9 cellular contexts compared by ENCODE assay signal in genomic region chr11:831132-831864, GRCh38. TPM values are rescaled to one million over a fixed set of nuclear protein-coding genes. Genes with fewer than 3 reads are reported as not detected.
DNase-seq lines count a peak whose midpoint lies in the region; ATAC-seq and TF ChIP-seq lines count a peak whose summit lies in the region.
"Had no signal": no experiment of that assay in that cellular context is flagged by ENCODE, and none has a peak within 500 bp of the region (broad histone marks: within the 10 kb centered on the region; RNA-seq: fewer than 3 reads in every experiment).

No MANE protein-coding gene starts in this region.

- no peaks in the 10 kb centered on the region for H3K27me3 Mint-ChIP-seq in Caco-2 (ENCODE audit: insufficient read depth, unreplicated experiment)
- H3K27me3 Mint-ChIP-seq in neural crest cell (ENCODE audit: low read depth) = peaks cover 58% of the 10 kb centered on the region

- in situ Hi-C loops in astrocyte of the spinal cord (cut with HindIII; ENCODE audit: low sequenced_read_pairs) = no loop called here

- peak overlapping the region; percentile 79 for H3K4me3 Mint-ChIP-seq in Caco-2 (ENCODE audit: unreplicated experiment)
- peak overlapping the region; percentile 69 for H3K4me3 Mint-ChIP-seq in neural crest cell

- no TSS peak for BruUV-seq in Caco-2 (replicated peaks; lab: Mats Ljungman, UMichigan)

- no peak for ATAC-seq in HG03520 (IDR thresholded peaks at IDR 0.05; ENCODE audit: unreplicated experiment)

- TF ChIP-seq CTCF in Caco-2 (IDR thresholded peaks at IDR 0.05; ENCODE audit: insufficient read depth in 1 of 2, low read depth in 1 of 2, low read length in 1 of 2, severe bottlenecking in 1 of 2, unreplicated experiment in 1 of 2) (no peak), astrocyte of the spinal cord (IDR thresholded peaks at IDR 0.05; ENCODE audit: low read depth, low read length) (no peak), neural crest cell (conservative IDR thresholded peaks at IDR 0.05) (no peak)

- CTCF ChIA-PET in Caco-2 (lab: Charles Lee) = interaction anchor here (2.4 kb wide), 1 partner anchor 12 kb away, joined by 10 read pairs; the partner anchor contains the start of gene PNPLA2

- H3K9me3 Mint-ChIP-seq in Caco-2 (ENCODE audit: unreplicated experiment) (no peaks in the 10 kb centered on the region), neural crest cell (no peaks in the 10 kb centered on the region)

- no peak overlapping the region for H3K27ac ChIP-seq in effector memory CD4-positive, alpha-beta T cell (ENCODE audit: insufficient read depth, low read length, poor library complexity, severe bottlenecking)

- H3K36me3 Mint-ChIP-seq in Caco-2 (ENCODE audit: insufficient read depth, unreplicated experiment) = peaks cover 37% of the 10 kb centered on the region
- no peaks in the 10 kb centered on the region for H3K36me3 Mint-ChIP-seq in neural crest cell (ENCODE audit: low read depth)

- no peaks in the 10 kb centered on the region for H3K27me3 ChIP-seq in Caco-2 (replicated peaks; ENCODE audit: control insufficient read depth, insufficient read depth, low read length)
- peaks cover 51% of the 10 kb centered on the region for H3K27me3 ChIP-seq in effector memory CD4-positive, alpha-beta T cell (replicated peaks; ENCODE audit: control insufficient read depth, insufficient read depth, low read length, poor library complexity, severe bottlenecking)

- peaks cover 19% of the 10 kb centered on the region for H3K4me1 Mint-ChIP-seq in Caco-2 (ENCODE audit: low read depth, unreplicated experiment)
- peaks cover 28% of the 10 kb centered on the region for H3K4me1 Mint-ChIP-seq in neural crest cell

- POLR2A ChIA-PET in Caco-2 (lab: Charles Lee) = interaction anchor here (0.6 to 4.9 kb wide), 3 partner anchors 12 to 32 kb away, joined by 3 to 33 read pairs (median 8); partner anchors contain the start of genes PNPLA2 and RPLP2

- peaks cover 40% of the 10 kb centered on the region for H3K4me1 ChIP-seq in Caco-2
- peaks cover 43% of the 10 kb centered on the region for H3K4me1 ChIP-seq in effector memory CD4-positive, alpha-beta T cell (ENCODE audit: control insufficient read depth, insufficient read depth, low read length, poor library complexity, severe bottlenecking)

- no peaks in the 10 kb centered on the region for H3K9me3 ChIP-seq in Caco-2
- no peaks in the 10 kb centered on the region for H3K9me3 ChIP-seq in effector memory CD4-positive, alpha-beta T cell (ENCODE audit: control insufficient read depth, low read length)

- intact Hi-C loops in Caco-2 (cut with micrococcal nuclease; ENCODE audit: unreplicated experiment) = no loop called here

- no peaks in the 10 kb centered on the region for H3K36me3 ChIP-seq in Caco-2 (ENCODE audit: control insufficient read depth, insufficient read depth, low read length)
- no peaks in the 10 kb centered on the region for H3K36me3 ChIP-seq in effector memory CD4-positive, alpha-beta T cell (ENCODE audit: control insufficient read depth, insufficient read depth, low read length)

- DNase-seq in Caco-2 = no peak
- peak; percentile 89 for DNase-seq in HT1080 (ENCODE audit: low read depth)
- DNase-seq in astrocyte of the spinal cord (ENCODE audit: low read depth, low spot score) = peak; percentile 80
- DNase-seq in neural crest cell (ENCODE audit: low read depth, low spot score) = no peak
- DNase-seq in effector memory CD4-positive, alpha-beta T cell = no peak
- no peak for DNase-seq in hippocampal formation (lab: John Stamatoyannopoulos, UW)
- DNase-seq: amniotic stem cell; stimulated activated CD4-positive, alpha-beta T cell treated with anti-CD3 and anti-CD28 coated beads, Interleukin-2, amount 100 ng/mL, for 48 hours had no signal

- H3K27ac Mint-ChIP-seq in Caco-2 (ENCODE audit: unreplicated experiment) (no peak overlapping the region), neural crest cell (ENCODE audit: unreplicated experiment) (no peak overlapping the region)

- peak overlapping the region; percentile 59 for H3K4me3 ChIP-seq in Caco-2 (ENCODE audit: low read depth, low read length)
- peak overlapping the region; percentile 12 for H3K4me3 ChIP-seq in astrocyte of the spinal cord (ENCODE audit: low read depth, low read length)
- no peak overlapping the region for H3K4me3 ChIP-seq in effector memory CD4-positive, alpha-beta T cell (ENCODE audit: insufficient read depth, low read depth, low read length, poor library complexity, severe bottlenecking)

RNA-seq across cellular contexts. Expression of gene CD151, which starts 1.5 kb away (rescaled TPM):
- 268 and 302 TPM in 2 replicates for total RNA-seq in Caco-2 (2022)
- total RNA-seq in HT1080 (2014; rRNA removed; shearing (Covaris generic)) = 483 and 506 TPM in 2 replicates
- polyA plus RNA-seq in HT1080 (2015; cell fraction: cytosol; rRNA removed) = 753 and 774 TPM in 2 replicates
- polyA plus RNA-seq in HT1080 (2015; cell fraction: nucleus; rRNA removed) = 775 and 802 TPM in 2 replicates
- 101 and 108 TPM in 2 replicates for total RNA-seq in neural crest cell

RNA-seq across cellular contexts. Expression of gene CRACR2B, which starts 3.6 kb away (rescaled TPM):
- total RNA-seq in Caco-2 (2022) = 15.4 and 16.3 TPM in 2 replicates
- not detected in 2 replicates for total RNA-seq in HT1080 (2014; rRNA removed; shearing (Covaris generic))
- polyA plus RNA-seq in HT1080 (2015; cell fraction: cytosol; rRNA removed) = not detected in 2 replicates
- polyA plus RNA-seq in HT1080 (2015; cell fraction: nucleus; rRNA removed) = 0.22 TPM in 1 of 2 replicates, not detected in the other
- 1.6 and 2.7 TPM in 2 replicates for total RNA-seq in neural crest cell

RNA-seq across cellular contexts. Expression of gene POLR2L, which starts 11.0 kb away (rescaled TPM):
- 139 and 141 TPM in 2 replicates for total RNA-seq in Caco-2 (2022)
- 537 and 672 TPM in 2 replicates for total RNA-seq in HT1080 (2014; rRNA removed; shearing (Covaris generic))
- polyA plus RNA-seq in HT1080 (2015; cell fraction: cytosol; rRNA removed) = 96.2 and 158 TPM in 2 replicates
- 43.6 and 46.6 TPM in 2 replicates for polyA plus RNA-seq in HT1080 (2015; cell fraction: nucleus; rRNA removed)
- 128 and 134 TPM in 2 replicates for total RNA-seq in neural crest cell

RNA-seq across cellular contexts. Expression of gene TSPAN4, which starts 11.4 kb away (rescaled TPM):
- total RNA-seq in Caco-2 (2022) (84.5 and 95.9 TPM in 2 replicates), neural crest cell (40.0 and 40.2 TPM in 2 replicates)
- 178 and 205 TPM in 2 replicates for total RNA-seq in HT1080 (2014; rRNA removed; shearing (Covaris generic))
- polyA plus RNA-seq in HT1080 (2015; cell fraction: cytosol; rRNA removed) = 199 and 210 TPM in 2 replicates
- 249 and 254 TPM in 2 replicates for polyA plus RNA-seq in HT1080 (2015; cell fraction: nucleus; rRNA removed)

RNA-seq across cellular contexts. Expression of gene PNPLA2, which starts 12.6 kb away (rescaled TPM):
- 84.7 and 93.6 TPM in 2 replicates for total RNA-seq in Caco-2 (2022)
- 18.1 and 39.0 TPM in 2 replicates for total RNA-seq in HT1080 (2014; rRNA removed; shearing (Covaris generic))
- polyA plus RNA-seq in HT1080 (2015; cell fraction: cytosol; rRNA removed) = 102 and 104 TPM in 2 replicates
- 160 and 172 TPM in 2 replicates for polyA plus RNA-seq in HT1080 (2015; cell fraction: nucleus; rRNA removed)
- 27.0 and 34.5 TPM in 2 replicates for total RNA-seq in neural crest cell

Comparison
In these comparisons a context has a peak if more than half of its experiments do, and no peak if none do; other contexts are left out.
1. DNase-seq: peak in HT1080 (single experiment) and astrocyte of the spinal cord (single experiment); none in Caco-2 (0 of 2), neural crest cell (single experiment), effector memory CD4-positive, alpha-beta T cell (0 of 3) and hippocampal formation (0 of 2).